17 cellular contexts compared by ENCODE assay signal in genomic region chr7:16063691-16064090, GRCh38.
A peak's percentile ranks its signal among the peaks of the same experiment; 100 is the strongest.
DNase-seq lines count a peak whose midpoint lies in the region; ATAC-seq, FAIRE-seq and TF ChIP-seq lines count a peak whose summit lies in the region.
"Had no signal": no experiment of that assay in that cellular context is flagged by ENCODE, and none has a peak within 500 bp of the region (broad histone marks: within the 10 kb centered on the region; RNA-seq: fewer than 3 reads in every experiment).

No MANE protein-coding gene starts in this region.

- TF ChIP-seq RAD21 in K562 (CRISPR knock-in tag; conservative IDR thresholded peaks at IDR 0.05 in 1 of 2, IDR thresholded peaks at IDR 0.05 in 1 of 2), result no peak

- H3K9me1 ChIP-seq in K562 (ENCODE audit: control insufficient read depth, insufficient read depth, low read length), result no peaks in the 10 kb centered on the region

- H3K9me2 ChIP-seq in GM23248 (ENCODE audit: insufficient read depth) (no peaks in the 10 kb centered on the region; the same call in 1 of the 2 replicates), MM.1S (replicated peaks; ENCODE audit: insufficient read depth, low read length) (no peaks in the 10 kb centered on the region)

- peak; percentile 53 for DNase-seq in GM23248
- no peak for DNase-seq in K562 (ENCODE audit: extremely low read depth in 1 of 4, low spot score in 3 of 4)
- no peak for DNase-seq in heart right ventricle
- no peak for DNase-seq in stimulated activated CD4-positive, alpha-beta T cell treated with anti-CD3 and anti-CD28 coated beads, Interleukin-2, amount 100 ng/mL, for 48 hours
- no peak for DNase-seq in MM.1S
- DNase-seq: activated CD8-positive, alpha-beta T cell treated with anti-CD3 and anti-CD28 coated beads, Interleukin-2, amount 10 ng/mL, durations not matched to agents 7 days and 5 days; amygdala; CD8-positive, alpha-beta memory T cell; NCI-H1105; NCI-H345; PC-3; SW 1271 had no signal

- peak overlapping the region; percentile 0 for H3K4me2 ChIP-seq in GM23248 (ENCODE audit: unreplicated experiment)
- H3K4me2 ChIP-seq in K562 (ENCODE audit: insufficient read depth, low read length), result no peak overlapping the region
- no peak overlapping the region for H3K4me2 ChIP-seq in MM.1S (ENCODE audit: low read depth, low read length)

- H3K4me3 ChIP-seq in GM23248 (no peak overlapping the region), K562 (no peak overlapping the region), heart right ventricle (peak overlapping the region in 9 of 10 donors; percentile 0 to 43 (median 25)), subcutaneous abdominal adipose tissue (ENCODE audit: low read depth in 1 of 5, low read length in 5 of 5) (peak overlapping the region in 4 of 5 donors; percentile 26 to 67 (median 49)), MM.1S (ENCODE audit: low read length) (no peak overlapping the region)

- H2AFZ ChIP-seq in GM23248 (no peak overlapping the region), K562 (ENCODE audit: low read depth, low read length) (0 out of 2 replicates have a peak overlapping the region, but pooled peaks have one; percentile 27), MM.1S (ENCODE audit: low read length) (no peak overlapping the region)

- TF ChIP-seq CTCF in K562 (IDR thresholded peaks at IDR 0.05 in 2 of 3, conservative IDR thresholded peaks at IDR 0.05 in 1 of 3; ENCODE audit: insufficient read depth in 2 of 3, low read depth in 1 of 3, low read length in 3 of 3) (no peak), heart right ventricle (IDR thresholded peaks at IDR 0.05) (no peak), MM.1S (IDR thresholded peaks at IDR 0.05; ENCODE audit: low read length) (no peak)

- POLR2A ChIA-PET in K562 (lab: Yijun Ruan, JAX), result no interaction called here

- FAIRE-seq in K562 (lab: Jason Lieb, UNC), result no peak

- H3K9me3 ChIP-seq in GM23248 (ENCODE audit: low read depth) (no peaks in the 10 kb centered on the region), K562 (replicated peaks; ENCODE audit: control insufficient read depth, insufficient read depth, low read depth, low read length) (no peaks in the 10 kb centered on the region), heart right ventricle (no peaks in the 10 kb centered on the region), subcutaneous abdominal adipose tissue (ENCODE audit: control insufficient read depth in 5 of 5, low read length in 5 of 5) (no peaks in the 10 kb centered on the region), MM.1S (replicated peaks; ENCODE audit: insufficient read depth, low read length) (no peaks in the 10 kb centered on the region)

- no peak for ATAC-seq in K562
- ATAC-seq in heart right ventricle, result peak in 6 of 8 donors; percentile 18 to 39 (median 38)
- no peak for ATAC-seq in HG03342 (IDR thresholded peaks at IDR 0.05; ENCODE audit: unreplicated experiment)
- no peak for ATAC-seq in GM19035 (IDR thresholded peaks at IDR 0.05; ENCODE audit: unreplicated experiment)
- ATAC-seq: activated CD8-positive, alpha-beta T cell treated with anti-CD3 and anti-CD28 coated beads, Interleukin-2, amount 10 ng/mL, durations not matched to agents 7 days and 5 days; activated T-helper 17 cell treated with anti-CD3 and anti-CD28 coated beads, Interleukin-2, amount 50 U/mL, for 72 hours; HCT116; PC-3 had no signal

- intact Hi-C loops in K562 (cut with micrococcal nuclease), result loop anchor here (10.0 kb wide), 1 partner anchor 459 kb away; no protein-coding TSS in a partner anchor
- intact Hi-C loops in heart right ventricle (cut with DNase I), result loop anchor here in 7 of 10 donors (2.0 to 10.0 kb wide), 8 partner anchors 169 to 509 kb away; partner anchors contain the start of gene MEOX2 (in 5 of the 7)

- TF ChIP-seq POLR2A in K562 (conservative IDR thresholded peaks at IDR 0.05), result no peak

- no peak overlapping the region for H3K27ac ChIP-seq in GM23248
- no peak overlapping the region for H3K27ac ChIP-seq in K562 (ENCODE audit: extremely low read depth, low read depth, low read length)
- H3K27ac ChIP-seq in heart right ventricle, result peak overlapping the region; percentile 14 to 85 (median 78)
- H3K27ac ChIP-seq in subcutaneous abdominal adipose tissue (ENCODE audit: low read depth, low read length), result peak overlapping the region; percentile 79
- no peak overlapping the region for H3K27ac ChIP-seq in MM.1S (ENCODE audit: low read length)

- in situ Hi-C loops in GM23248 (cut with MboI) (loop anchor here (10.0 to 25.0 kb wide), 2 partner anchors 339 to 1326 kb away; no protein-coding TSS in a partner anchor), K562 (cut with MboI) (loop anchor here (25.0 kb wide), 2 partner anchors 751 to 1351 kb away; no protein-coding TSS in a partner anchor)

- H3K79me2 ChIP-seq in GM23248 (ENCODE audit: insufficient read depth), result no peaks in the 10 kb centered on the region
- no peaks in the 10 kb centered on the region for H3K79me2 ChIP-seq in K562 (ENCODE audit: control insufficient read depth, insufficient read depth, low read length)
- H3K79me2 ChIP-seq in MM.1S (ENCODE audit: low read length), result no peaks in the 10 kb centered on the region

- no peak for TF ChIP-seq EP300 in K562 (IDR thresholded peaks at IDR 0.05; ENCODE audit: low read length)

- H3K36me3 ChIP-seq in GM23248 (ENCODE audit: low read depth), result no peaks in the 10 kb centered on the region
- no peaks in the 10 kb centered on the region for H3K36me3 ChIP-seq in K562 (ENCODE audit: control insufficient read depth, insufficient read depth, low read length)
- no peaks in the 10 kb centered on the region for H3K36me3 ChIP-seq in heart right ventricle
- no peaks in the 10 kb centered on the region for H3K36me3 ChIP-seq in subcutaneous abdominal adipose tissue (ENCODE audit: control insufficient read depth in 5 of 5, insufficient read depth in 5 of 5, low read length in 5 of 5)
- no peaks in the 10 kb centered on the region for H3K36me3 ChIP-seq in MM.1S (replicated peaks; ENCODE audit: insufficient read depth, low read length)

- H4K20me1 ChIP-seq in GM23248 (ENCODE audit: insufficient read depth) (no peaks in the 10 kb centered on the region), K562 (replicated peaks; ENCODE audit: control insufficient read depth, insufficient read depth, low read length) (no peaks in the 10 kb centered on the region), MM.1S (ENCODE audit: insufficient read depth, low read length) (no peaks in the 10 kb centered on the region)

- 19 to 26% methylated on average over 5 of the region's 5 CpGs for WGBS in GM23248 (ENCODE audit: low coverage in 1 of 2, low lambda C conversion rate in 2 of 2, missing lambda C conversion rate in 2 of 2), 2 experiments
- 6% methylated on average over 5 of the region's 5 CpGs for WGBS in K562 (ENCODE audit: insufficient coverage, low coverage, missing lambda C conversion rate)
- 46 to 49% methylated on average over 5 of the region's 5 CpGs for WGBS in heart right ventricle, 2 donors

- peaks cover 22% of the 10 kb centered on the region for H3K4me1 ChIP-seq in GM23248 (ENCODE audit: insufficient read depth)
- H3K4me1 ChIP-seq in K562 (replicated peaks in 1 of 2; ENCODE audit: control insufficient read depth in 2 of 2, insufficient read depth in 2 of 2, low read length in 2 of 2), result no peaks in the 10 kb centered on the region
- H3K4me1 ChIP-seq in heart right ventricle, result peaks cover 0 to 83% (median 65%) of the 10 kb centered on the region in 9 donors
- H3K4me1 ChIP-seq in subcutaneous abdominal adipose tissue (ENCODE audit: control insufficient read depth in 5 of 5, insufficient read depth in 5 of 5, low read length in 5 of 5), result peaks cover 17 to 44% (median 27%) of the 10 kb centered on the region in 5 donors
- H3K4me1 ChIP-seq in MM.1S (ENCODE audit: low read length), result no peaks in the 10 kb centered on the region

- CTCF ChIA-PET in K562 (lab: Yijun Ruan, JAX; ENCODE audit: low intra/inter-chr PET ratio), result no interaction called here

- no TSS peak for BruUV-seq in K562 (replicated peaks; lab: Mats Ljungman, UMichigan)

- H3K27me3 ChIP-seq in GM23248 (replicated peaks; ENCODE audit: insufficient read depth) (peaks cover 25% of the 10 kb centered on the region), K562 (ENCODE audit: control insufficient read depth in 2 of 2, insufficient read depth in 2 of 2, low read length in 2 of 2) (no peaks in the 10 kb centered on the region), heart right ventricle (no peaks in the 10 kb centered on the region), subcutaneous abdominal adipose tissue (ENCODE audit: control insufficient read depth in 5 of 5, insufficient read depth in 4 of 5, low read length in 5 of 5) (no peaks in the 10 kb centered on the region), MM.1S (replicated peaks; ENCODE audit: insufficient read depth, low read length) (no peaks in the 10 kb centered on the region)

- no peaks in the 10 kb centered on the region for H3F3A ChIP-seq in GM23248 (ENCODE audit: insufficient read depth)
- H3F3A ChIP-seq in MM.1S (ENCODE audit: insufficient read depth, low read length), result no peaks in the 10 kb centered on the region

- H3K9ac ChIP-seq in GM23248, result no peak overlapping the region
- no peak overlapping the region for H3K9ac ChIP-seq in K562 (ENCODE audit: insufficient read depth in 1 of 2, low read depth in 2 of 2, low read length in 2 of 2)
- H3K9ac ChIP-seq in subcutaneous abdominal adipose tissue (ENCODE audit: low read length in 5 of 5), result peak overlapping the region in 2 of 5 donors; percentile 44 to 63
- no peak overlapping the region for H3K9ac ChIP-seq in MM.1S (ENCODE audit: low read length)

TF ChIP-seq in K562, 482 proteins besides CTCF, POLR2A, EP300 and RAD21 (continues in another document):
- TF ChIP-seq RFX1 (IDR thresholded peaks at IDR 0.05) (no peak), SMARCA4 (IDR thresholded peaks at IDR 0.05) (no peak)

Comparison
In these comparisons a context has a peak if more than half of its experiments do, and no peak if none do; other contexts are left out.
1. H3K27ac ChIP-seq: peak in heart right ventricle (10 of 10) and subcutaneous abdominal adipose tissue (single experiment); none in GM23248 (single experiment), K562 (single experiment) and MM.1S (single experiment).
2. H3K4me3 ChIP-seq: peak in heart right ventricle (9 of 10) and subcutaneous abdominal adipose tissue (4 of 5); none in GM23248 (single experiment), K562 (single experiment) and MM.1S (single experiment).
3. ATAC-seq: peak in heart right ventricle (6 of 8); none in K562 (single experiment), HG03342 (single experiment) and GM19035 (single experiment).